In genomic region chr7:158265743-158266080, GRCh38 we compare ENCODE assay signal across 21 cellular contexts.
DNase-seq lines count a peak whose midpoint lies in the region; ATAC-seq, FAIRE-seq and TF ChIP-seq lines count a peak whose summit lies in the region.
"Had no signal": no experiment of that assay in that cellular context is flagged by ENCODE, and none has a peak within 500 bp of the region (broad histone marks: within the 10 kb centered on the region; RNA-seq: fewer than 3 reads in every experiment).

No MANE protein-coding gene starts in this region.

- H3K79me2 ChIP-seq in H1 (ENCODE audit: control insufficient read depth in 1 of 2, insufficient read depth in 2 of 2, low read length in 2 of 2) (peaks cover 0 to 9% of the 10 kb centered on the region in 2 experiments; a peak in 2 of 4 replicates), osteoblast (ENCODE audit: insufficient read depth, low read length) (no peaks in the 10 kb centered on the region)

- intact Hi-C loops in Right ventricle myocardium superior (cut with DNase I) = no loop called here
- intact Hi-C loops in aorta (cut with DNase I) = no loop called here

- H3K4me3 ChIP-seq in right atrium auricular region (no peak overlapping the region), H1 (ENCODE audit: extremely low read depth in 1 of 4, insufficient read depth in 2 of 4, low read depth in 3 of 4, low read length in 4 of 4) (no peak overlapping the region), osteoblast (ENCODE audit: insufficient read depth, low read length) (no peak overlapping the region), aorta (ENCODE audit: low read length in 2 of 2) (no peak overlapping the region)
- H3K4me3 ChIP-seq: BLaER1, K562, PC-9, SJSA1 had no signal

- H3K56ac ChIP-seq in H1 (replicated peaks; ENCODE audit: insufficient read length, low read depth, low read length) = no peak overlapping the region

- H3K14ac ChIP-seq in H1 (ENCODE audit: insufficient read length) = no peak overlapping the region

- H4K8ac ChIP-seq in H1 (ENCODE audit: extremely low read depth, insufficient read depth, low read length) = peak overlapping the region; percentile 51; the same call in 1 of the 2 replicates

- H3K23ac ChIP-seq in H1 (ENCODE audit: insufficient read length) = no peak overlapping the region

- no peak overlapping the region for H3K4me2 ChIP-seq in H1 (ENCODE audit: insufficient read depth in 1 of 2, low read depth in 2 of 2, low read length in 2 of 2)
- H3K4me2 ChIP-seq in osteoblast (ENCODE audit: insufficient read depth, low read length) = no peak overlapping the region
- H3K4me2 ChIP-seq: BLaER1, PC-9 had no signal

- no peak overlapping the region for H3K18ac ChIP-seq in H1 (ENCODE audit: extremely low read depth, low read length)

- H4K20me1 ChIP-seq in H1 (replicated peaks in 1 of 2; ENCODE audit: control insufficient read depth in 1 of 2, insufficient read depth in 2 of 2, low read length in 2 of 2) = peaks cover 0 to 12% of the 10 kb centered on the region in 2 experiments
- H4K20me1 ChIP-seq in osteoblast (ENCODE audit: insufficient read depth, low read length) = no peaks in the 10 kb centered on the region
- H4K20me1 ChIP-seq: BLaER1 had no signal

- CTCF ChIA-PET in H1 (lab: Charles Lee; ENCODE audit: partially characterized antibody) = no interaction called here

- H3K23me2 ChIP-seq in H1 (ENCODE audit: low read depth, low read length) = peaks cover 12% of the 10 kb centered on the region

- no peak overlapping the region for H2BK120ac ChIP-seq in H1 (replicated peaks; ENCODE audit: low read depth, low read length)

- H2BK15ac ChIP-seq in H1 (ENCODE audit: low read length) = no peak overlapping the region

- FAIRE-seq in H1 (lab: Jason Lieb, UNC) (no peak), H54 (lab: Jason Lieb, UNC) (no peak)
- FAIRE-seq: HTR-8/SVneo, K562 had no signal

- POLR2A ChIA-PET in H1 (lab: Charles Lee; ENCODE audit: partially characterized antibody) = no interaction called here

- H3K4ac ChIP-seq in H1 (replicated peaks; ENCODE audit: insufficient read length, low read depth, low read length) = no peak overlapping the region

- H3K79me1 ChIP-seq in H1 (ENCODE audit: low read depth, low read length) = peaks cover 3% of the 10 kb centered on the region

- H3K36me3 ChIP-seq in right atrium auricular region (no peaks in the 10 kb centered on the region), H1 (ENCODE audit: control insufficient read depth in 2 of 4, insufficient read depth in 4 of 4, low read length in 3 of 4) (peaks cover 0 to 8% (median 0%) of the 10 kb centered on the region in 4 experiments; a peak in 1 of 8 replicates), osteoblast (ENCODE audit: insufficient read depth, low read length) (no peaks in the 10 kb centered on the region), aorta (ENCODE audit: control insufficient read depth in 1 of 2, insufficient read depth in 2 of 2, low read length in 1 of 2) (no peaks in the 10 kb centered on the region)
- H3K36me3 ChIP-seq: BLaER1, SJSA1 had no signal

- no peak overlapping the region for H4K91ac ChIP-seq in H1 (replicated peaks; ENCODE audit: insufficient read length, low read length)

- no peak overlapping the region for H2AK5ac ChIP-seq in H1 (ENCODE audit: low read depth, low read length)

- 92% methylated on average over 7 of the region's 11 CpGs; no CpG with 5 or more reads in 1 of the 2 experiments for WGBS in H1 (ENCODE audit: extremely low coverage in 1 of 2, insufficient coverage in 1 of 2, insufficient read length in 1 of 2, insufficient replicate concordance in 2 of 2, low coverage in 1 of 2, low lambda C conversion rate in 2 of 2, missing lambda C conversion rate in 1 of 2), 2 experiments
- 87 to 91% methylated on average over 11 of the region's 11 CpGs for WGBS in aorta, 2 donors

- no peak for TF ChIP-seq CTCF in right atrium auricular region (IDR thresholded peaks at IDR 0.05)
- TF ChIP-seq CTCF in H1 (IDR thresholded peaks at IDR 0.05; ENCODE audit: control extremely low read depth in 1 of 3, insufficient read depth in 1 of 3, low read depth in 1 of 3, low read length in 3 of 3) = no peak
- TF ChIP-seq CTCF in osteoblast (IDR thresholded peaks at IDR 0.05; ENCODE audit: extremely low read depth, low read depth, low read length) = no peak

- H3K9me3 ChIP-seq in right atrium auricular region (no peaks in the 10 kb centered on the region), H1 (ENCODE audit: insufficient read depth in 2 of 2, low read depth in 1 of 2, low read length in 1 of 2) (peaks cover 22 to 77% of the 10 kb centered on the region in 2 experiments), osteoblast (ENCODE audit: low read depth, low read length) (peaks cover 2% of the 10 kb centered on the region), aorta (ENCODE audit: control insufficient read depth, low read length) (peaks cover 1% of the 10 kb centered on the region)
- H3K9me3 ChIP-seq: BLaER1 had no signal

- H3K9ac ChIP-seq in H1 (replicated peaks in 1 of 4; ENCODE audit: extremely low read depth in 1 of 4, low read depth in 3 of 4, low read length in 3 of 4) = no peak overlapping the region
- H3K9ac ChIP-seq: BLaER1 had no signal

- DNase-seq in Right ventricle myocardium superior = peak; percentile 10
- DNase-seq in right atrium auricular region (ENCODE audit: low spot score) = no peak
- DNase-seq in H1 (ENCODE audit: low read depth in 1 of 2, low spot score in 2 of 2) = no peak
- DNase-seq in osteoblast (ENCODE audit: insufficient read length, low spot score, missing footprints) = peak; percentile 32
- DNase-seq in aorta = peak; percentile 17 to 61
- no peak for DNase-seq in middle frontal gyrus (ENCODE audit: extremely low spot score, low spot score)
- no peak for DNase-seq in H54 (ENCODE audit: insufficient read length, low spot score)
- DNase-seq: CD4-positive, CD25-positive, alpha-beta regulatory T cell; H7; MV-4-11; NCI-H1105; NCI-H1436 treated with DMSO at 0.1 percent for 48 hours; NCI-H187 treated with DMSO at 0.1 percent for 48 hours; NCI-H2107; NCI-H524 treated with DMSO at 0.1 percent for 48 hours; PC-9 had no signal

- H3K27me3 ChIP-seq in right atrium auricular region = no peaks in the 10 kb centered on the region
- H3K27me3 ChIP-seq in H1 (replicated peaks in 1 of 4; ENCODE audit: control insufficient read depth in 3 of 4, extremely low read depth in 1 of 4, insufficient read depth in 3 of 4, low read length in 3 of 4) = no peaks in the 10 kb centered on the region
- H3K27me3 ChIP-seq in osteoblast (ENCODE audit: insufficient read depth, low read length) = no peaks in the 10 kb centered on the region
- no peaks in the 10 kb centered on the region for H3K27me3 ChIP-seq in aorta (ENCODE audit: control insufficient read depth in 1 of 2, insufficient read depth in 2 of 2, low read length in 1 of 2)
- H3K27me3 ChIP-seq: BLaER1, SJSA1 had no signal

- no peak for TF ChIP-seq EP300 in H1 (IDR thresholded peaks at IDR 0.05; ENCODE audit: borderline replicate concordance in 1 of 2, low read depth in 2 of 2, low read length in 2 of 2)

- H2AFZ ChIP-seq in H1 (ENCODE audit: low read length) = no peak overlapping the region
- no peak overlapping the region for H2AFZ ChIP-seq in osteoblast (ENCODE audit: low read length)
- H2AFZ ChIP-seq: PC-9 had no signal

- H3K27ac ChIP-seq in right atrium auricular region (no peak overlapping the region), H1 (ENCODE audit: low read depth, low read length) (no peak overlapping the region), osteoblast (ENCODE audit: low read depth, low read length) (no peak overlapping the region), aorta (ENCODE audit: low read depth in 1 of 2, low read length in 2 of 2) (no peak overlapping the region)
- H3K27ac ChIP-seq: BLaER1, PC-9, SJSA1 had no signal

- no peaks in the 10 kb centered on the region for H3K4me1 ChIP-seq in right atrium auricular region
- H3K4me1 ChIP-seq in H1 (replicated peaks in 1 of 4; ENCODE audit: control insufficient read depth in 3 of 4, insufficient read depth in 4 of 4, low read length in 3 of 4) = no peaks in the 10 kb centered on the region
- no peaks in the 10 kb centered on the region for H3K4me1 ChIP-seq in osteoblast (ENCODE audit: insufficient read depth, low read length)
- no peaks in the 10 kb centered on the region for H3K4me1 ChIP-seq in aorta (ENCODE audit: control insufficient read depth in 1 of 2, insufficient read depth in 2 of 2, low read length in 2 of 2)
- H3K4me1 ChIP-seq: BLaER1, SJSA1 had no signal

- TF ChIP-seq POLR2A in H1 (IDR thresholded peaks at IDR 0.05; ENCODE audit: control extremely low read depth in 1 of 2, low read depth in 2 of 2, low read length in 2 of 2) (no peak), H54 (IDR thresholded peaks at IDR 0.05; ENCODE audit: low read depth, low read length) (no peak)

- no peak overlapping the region for H2BK20ac ChIP-seq in H1 (ENCODE audit: low read length)

- ATAC-seq in Right ventricle myocardium superior (ENCODE audit: poor library complexity) = no peak
- ATAC-seq in aorta (ENCODE audit: low FRiP score) = no peak
- ATAC-seq: K562, Right ventricle myocardium inferior had no signal

- no peak overlapping the region for H2BK12ac ChIP-seq in H1 (ENCODE audit: low read depth, low read length)

- H2BK5ac ChIP-seq in H1 (ENCODE audit: low read depth, low read length) = no peak overlapping the region

- no peak overlapping the region for H4K5ac ChIP-seq in H1 (ENCODE audit: insufficient read length, low read depth, low read length)

- no peak for TF ChIP-seq RAD21 in H1 (IDR thresholded peaks at IDR 0.05 in 1 of 2, conservative IDR thresholded peaks at IDR 0.05 in 1 of 2; ENCODE audit: low read depth in 2 of 2, low read length in 2 of 2)

TF ChIP-seq in H1, 55 proteins besides CTCF, POLR2A, EP300 and RAD21:
- TF ChIP-seq RFX5 (IDR thresholded peaks at IDR 0.05; ENCODE audit: borderline replicate concordance, low read depth, low read length) = no peak
- TF ChIP-seq EZH2 (IDR thresholded peaks at IDR 0.05; ENCODE audit: low read depth, low read length, severe bottlenecking) = no peak
TF ChIP-seq in H1: peak in this region for 0.

Comparison
In these comparisons a context has a peak if more than half of its experiments do, and no peak if none do; other contexts are left out.
1. DNase-seq: peak in Right ventricle myocardium superior (single experiment), osteoblast (single experiment) and aorta (2 of 2); none in right atrium auricular region (single experiment), H1 (0 of 2), middle frontal gyrus (single experiment) and H54 (single experiment).